ENCODE assay signal across 8 cellular contexts in the genomic region with DNA sequence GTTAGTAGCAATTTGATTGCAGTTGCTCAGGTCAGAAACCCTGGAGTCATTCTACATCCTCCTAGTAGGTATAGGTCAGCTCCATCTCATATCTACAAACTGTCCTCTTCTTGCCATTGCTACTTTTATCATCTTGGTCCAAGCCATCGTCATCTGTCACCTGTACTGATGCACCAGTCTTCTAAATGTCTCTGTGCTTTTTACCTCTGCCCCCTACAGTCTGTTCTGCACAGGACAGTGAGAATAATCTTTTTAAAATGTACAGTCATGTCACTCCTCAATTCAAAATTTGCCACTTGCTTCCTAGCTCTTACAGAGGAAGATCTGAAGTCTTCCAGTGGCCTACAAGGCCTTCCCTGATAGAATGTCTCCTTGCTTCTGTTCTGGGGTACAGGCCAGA. TPM values are rescaled to one million over a fixed set of nuclear protein-coding genes. Genes with fewer than 3 reads are reported as not detected.
A peak's percentile ranks its signal among the peaks of the same experiment; 100 is the strongest.
DNase-seq lines count a peak whose midpoint lies in the region; ATAC-seq and TF ChIP-seq lines count a peak whose summit lies in the region.

No MANE protein-coding gene starts in this region.

- H3K36me3 ChIP-seq in HCT116 (ENCODE audit: control insufficient read depth in 1 of 2, insufficient read depth in 2 of 2, low read length in 2 of 2) (no peaks in the 10 kb centered on the region), OCI-LY1 (ENCODE audit: insufficient read depth, low read length) (peaks cover 74% of the 10 kb centered on the region)

- no peaks in the 10 kb centered on the region for H3K4me1 ChIP-seq in HCT116 (ENCODE audit: control insufficient read depth in 1 of 2, insufficient read depth in 2 of 2, low read length in 2 of 2)
- peaks cover under 1% of the 10 kb centered on the region for H3K4me1 ChIP-seq in OCI-LY1 (ENCODE audit: insufficient read depth, low read length, severe bottlenecking)

- peaks cover 36% of the 10 kb centered on the region for H3K36me3 Mint-ChIP-seq in memory B cell

- H3F3A ChIP-seq in OCI-LY1 (ENCODE audit: insufficient read depth, low read length), result no peaks in the 10 kb centered on the region

- no peaks in the 10 kb centered on the region for H3K79me2 ChIP-seq in HCT116 (ENCODE audit: insufficient read depth, low read length)
- H3K79me2 ChIP-seq in OCI-LY1 (ENCODE audit: insufficient read depth, low read length), result peaks cover 16% of the 10 kb centered on the region

- H3K4me3 Mint-ChIP-seq in memory B cell, result no peak overlapping the region

- RAD21 ChIA-PET in HCT116 (lab: Charles Lee; ENCODE audit: low non-redundant PET in 1 of 2, low total read pairs in 2 of 2, uncharacterized antibody in 2 of 2, unreplicated experiment in 2 of 2), result no interaction called here

- no TSS peak for BruUV-seq in HCT116 (replicated peaks; lab: Mats Ljungman, UMichigan)

- no peak overlapping the region for H2AFZ ChIP-seq in HCT116 (ENCODE audit: low read depth, low read length, poor library complexity, severe bottlenecking)
- H2AFZ ChIP-seq in OCI-LY1 (ENCODE audit: low read length), result no peak overlapping the region

- H3K27me3 ChIP-seq in HCT116 (ENCODE audit: insufficient read depth, low read length) (no peaks in the 10 kb centered on the region), OCI-LY1 (ENCODE audit: insufficient read depth, low read length) (no peaks in the 10 kb centered on the region)

- DNase-seq in DMS 273 (lab: John Stamatoyannopoulos, UW; ENCODE audit: unreplicated experiment), result peak; percentile 20
- DNase-seq in DMS 273 treated with DMSO at 0.1 percent for 48 hours (lab: John Stamatoyannopoulos, UW), result no peak
- DNase-seq in HCT116 (ENCODE audit: low read depth, low spot score), result no peak
- no peak for DNase-seq in memory B cell (ENCODE audit: low spot score in 2 of 2)
- no peak for DNase-seq in DMS114 treated with DMSO at 0.1 percent for 48 hours (lab: John Stamatoyannopoulos, UW; ENCODE audit: unreplicated experiment)
- no peak for DNase-seq in DMS79 (lab: John Stamatoyannopoulos, UW)
- DNase-seq in G401 (ENCODE audit: low spot score), result no peak

- POLR2A ChIA-PET in HCT116 (lab: Charles Lee), result no interaction called here

- H3K27ac Mint-ChIP-seq in memory B cell, result no peak overlapping the region

- H3K9ac ChIP-seq in HCT116 (ENCODE audit: low read length) (no peak overlapping the region), OCI-LY1 (ENCODE audit: low read length) (no peak overlapping the region)

- in situ Hi-C loops in G401 (cut with HindIII; ENCODE audit: low sequenced_read_pairs), result no loop called here

- H3K9me2 ChIP-seq in HCT116 (ENCODE audit: insufficient read depth) (no peaks in the 10 kb centered on the region), OCI-LY1 (ENCODE audit: low read depth, low read length) (no peaks in the 10 kb centered on the region)

- intact Hi-C loops in HCT116 (cut with micrococcal nuclease), result no loop called here

- ATAC-seq in HCT116 (peak; percentile 80), memory B cell (ENCODE audit: low read depth) (peak; percentile 53)

- H3K27me3 Mint-ChIP-seq in memory B cell, result no peaks in the 10 kb centered on the region

- peak; percentile 41 for TF ChIP-seq RAD21 in HCT116 (IDR thresholded peaks at IDR 0.05; ENCODE audit: low read depth)

- H3K27ac ChIP-seq in HCT116 (ENCODE audit: low read depth, low read length) (no peak overlapping the region), OCI-LY1 (ENCODE audit: low read depth, low read length, poor library complexity, severe bottlenecking) (no peak overlapping the region)

- TF ChIP-seq CTCF in HCT116 (IDR thresholded peaks at IDR 0.05 in 2 of 3, conservative IDR thresholded peaks at IDR 0.05 in 1 of 3; ENCODE audit: borderline replicate concordance in 1 of 3, insufficient read depth in 1 of 3, low read depth in 2 of 3, low read length in 2 of 3) (peak; percentile 24 to 43 (median 39); a peak in 5 of 6 replicates), OCI-LY1 (IDR thresholded peaks at IDR 0.05; ENCODE audit: low read length) (peak; percentile 67)

- CTCF ChIA-PET in HCT116 (lab: Charles Lee), result interaction anchor here (1.3 kb wide), 1 partner anchor 124 kb away, joined by 3 read pairs; no protein-coding TSS in a partner anchor

- no peaks in the 10 kb centered on the region for H3K9me3 ChIP-seq in HCT116 (ENCODE audit: control insufficient read depth in 1 of 2, insufficient read depth in 1 of 2, low read depth in 1 of 2, low read length in 2 of 2)
- H3K9me3 ChIP-seq in OCI-LY1 (ENCODE audit: low read length), result no peaks in the 10 kb centered on the region

- peaks cover 17% of the 10 kb centered on the region for H3K4me1 Mint-ChIP-seq in memory B cell

- H3K4me3 ChIP-seq in HCT116 (replicated peaks in 1 of 2; ENCODE audit: low read depth in 1 of 2, low read length in 2 of 2) (no peak overlapping the region), OCI-LY1 (ENCODE audit: low read depth, low read length, poor library complexity, severe bottlenecking) (no peak overlapping the region)

- H4K20me1 ChIP-seq in HCT116 (ENCODE audit: insufficient read depth), result no peaks in the 10 kb centered on the region
- no peaks in the 10 kb centered on the region for H4K20me1 ChIP-seq in OCI-LY1 (ENCODE audit: insufficient read depth, low read length)

- H3K4me2 ChIP-seq in HCT116 (ENCODE audit: low read length) (no peak overlapping the region), OCI-LY1 (ENCODE audit: low read length) (no peak overlapping the region)

- H3K9me3 Mint-ChIP-seq in memory B cell, result no peaks in the 10 kb centered on the region

- no peak for TF ChIP-seq POLR2A in HCT116 (IDR thresholded peaks at IDR 0.05; ENCODE audit: borderline replicate concordance, extremely low read depth, insufficient read depth, insufficient read length)

TF ChIP-seq in HCT116, 20 proteins besides CTCF, POLR2A, EP300 and RAD21:
- TF ChIP-seq, protein P1, sequence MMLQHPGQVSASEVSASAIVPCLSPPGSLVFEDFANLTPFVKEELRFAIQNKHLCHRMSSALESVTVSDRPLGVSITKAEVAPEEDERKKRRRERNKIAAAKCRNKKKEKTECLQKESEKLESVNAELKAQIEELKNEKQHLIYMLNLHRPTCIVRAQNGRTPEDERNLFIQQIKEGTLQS (IDR thresholded peaks at IDR 0.05), result no peak
- TF ChIP-seq CEBPB (IDR thresholded peaks at IDR 0.05; ENCODE audit: low read depth) (no peak), ZFX (IDR thresholded peaks at IDR 0.05) (no peak), SRF (IDR thresholded peaks at IDR 0.05; ENCODE audit: low read depth) (no peak), EZH2 (IDR thresholded peaks at IDR 0.05) (no peak), FOSL1 (IDR thresholded peaks at IDR 0.05; ENCODE audit: low read depth) (no peak), EGR1 (IDR thresholded peaks at IDR 0.05; ENCODE audit: low read depth) (no peak), YY1 (IDR thresholded peaks at IDR 0.05; ENCODE audit: extremely low read depth, insufficient replicate concordance, low read depth, low read length) (no peak)

RNA-seq across cellular contexts. Expression of a gene that starts 6.8 kb away (rescaled TPM):
- 0.32 TPM for total RNA-seq in HCT116 (2021; ENCODE audit: unreplicated experiment)
- polyA plus RNA-seq in HCT116 (2012), result not detected in 2 replicates
- total RNA-seq in G401 (2014; rRNA removed; shearing (Covaris generic)), result 13.4 and 18.1 TPM in 2 replicates

RNA-seq across cellular contexts. Expression of a gene that starts 52.9 kb away (rescaled TPM):
- total RNA-seq in HCT116 (2021; ENCODE audit: unreplicated experiment), result 83.8 TPM
- polyA plus RNA-seq in HCT116 (2012), result 31.1 and 53.1 TPM in 2 replicates
- total RNA-seq in G401 (2014; rRNA removed; shearing (Covaris generic)), result 119 and 135 TPM in 2 replicates

Comparison
In these comparisons a context has a peak if more than half of its experiments do, and no peak if none do; other contexts are left out.
1. RNA of a gene that starts 6.8 kb away (total RNA-seq): 13.4 to 18.1 TPM in G401; 0.32 TPM in HCT116 (single experiment); every median in the first group is over 10 times any median in the second.